In the genomic region with DNA sequence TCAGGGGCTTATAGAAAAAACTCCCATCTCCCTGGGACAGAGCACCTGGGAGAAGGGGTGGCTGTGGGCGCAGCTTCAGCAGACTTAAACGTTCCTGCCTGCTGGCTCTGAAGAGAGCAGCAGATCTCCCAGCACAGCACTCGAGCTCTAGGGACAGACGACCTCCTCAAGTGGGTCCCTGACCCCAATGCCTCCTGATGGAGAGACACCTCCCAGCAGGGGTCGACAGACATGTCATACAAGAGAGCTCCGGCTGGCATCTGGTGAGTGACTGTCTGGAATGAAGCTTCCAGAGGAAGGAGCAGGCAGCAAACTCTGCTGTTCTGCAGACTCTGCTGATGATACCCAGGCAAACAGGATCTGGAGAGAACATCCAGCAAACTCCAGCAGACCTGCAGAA, we compare ENCODE assay signal across 2 cellular contexts. TPM values are rescaled to one million over a fixed set of nuclear protein-coding genes. Genes with fewer than 3 reads are reported as not detected.
"Had no signal": no experiment of that assay in that cellular context is flagged by ENCODE, and none has a peak within 500 bp of the region (broad histone marks: within the 10 kb centered on the region; RNA-seq: fewer than 3 reads in every experiment).

No MANE protein-coding gene starts in this region.

RNA-seq across cellular contexts. Expression of a gene that starts 22.0 kb away (rescaled TPM):
- total RNA-seq: ascending aorta, bronchial epithelial cell had no signal
